Comparison of ENCODE assay signal across 11 cellular contexts in genomic region chr7:92785923-92786322, GRCh38. TPM values are rescaled to one million over a fixed set of nuclear protein-coding genes. Genes with fewer than 3 reads are reported as not detected.
DNase-seq lines count a peak whose midpoint lies in the region; ATAC-seq and TF ChIP-seq lines count a peak whose summit lies in the region.
"Had no signal": no experiment of that assay in that cellular context is flagged by ENCODE, and none has a peak within 500 bp of the region (broad histone marks: within the 10 kb centered on the region; RNA-seq: fewer than 3 reads in every experiment).

No MANE protein-coding gene starts in this region.

- TF ChIP-seq CTCF in RWPE2 (IDR thresholded peaks at IDR 0.05; ENCODE audit: poor library complexity, severe bottlenecking): no peak
- no peak for TF ChIP-seq CTCF in parathyroid adenoma (IDR thresholded peaks at IDR 0.05)

- H3K4me3 ChIP-seq in GM23248 (peak overlapping the region; percentile 17; the same call in 1 of the 2 replicates), RWPE2 (ENCODE audit: severe bottlenecking) (no peak overlapping the region), parathyroid adenoma (ENCODE audit: low read depth, low read length) (no peak overlapping the region)

- WGBS in GM23248 (ENCODE audit: low coverage in 1 of 2, low lambda C conversion rate in 2 of 2, missing lambda C conversion rate in 2 of 2), 2 experiments: 32 to 39% methylated on average over 3 of the region's 3 CpGs

- peak; percentile 85 for DNase-seq in GM23248
- no peak for DNase-seq in RWPE2 (ENCODE audit: low spot score)
- peak; percentile 48 for DNase-seq in fibroblast of gingiva (ENCODE audit: low read depth)
- DNase-seq in activated naive CD4-positive, alpha-beta T cell treated with Interleukin-2 at 50 U/mL for 16 hours: no peak
- no peak for DNase-seq in hepatic stellate cell (ENCODE audit: low spot score)
- DNase-seq: hypothalamus, NCI-H2029 had no signal

- no peaks in the 10 kb centered on the region for H3K9me2 ChIP-seq in GM23248 (ENCODE audit: insufficient read depth)

- no peak overlapping the region for H2AFZ ChIP-seq in GM23248
- peak overlapping the region; percentile 9 for H2AFZ ChIP-seq in parathyroid adenoma

- H3K9me3 ChIP-seq in GM23248 (ENCODE audit: low read depth): no peaks in the 10 kb centered on the region
- H3K9me3 ChIP-seq in RWPE2 (ENCODE audit: severe bottlenecking): peaks cover 7% of the 10 kb centered on the region
- no peaks in the 10 kb centered on the region for H3K9me3 ChIP-seq in parathyroid adenoma (ENCODE audit: control insufficient read depth, low read length)

- H3K9ac ChIP-seq in GM23248: peak overlapping the region; percentile 22
- H3K9ac ChIP-seq in parathyroid adenoma: no peak overlapping the region

- ATAC-seq in RWPE2 (ENCODE audit: low read depth) (peak; percentile 84), HG03175 (IDR thresholded peaks at IDR 0.05; ENCODE audit: unreplicated experiment) (no peak), GM18861 (IDR thresholded peaks at IDR 0.05; ENCODE audit: unreplicated experiment) (no peak)
- ATAC-seq: stimulated activated memory B cell treated with anti-CD40 and anti-IgM and Interleukin-4, amounts not matched to agents 10 μg/mL and 1 μg/mL and 100 μg/mL, for 72 hours had no signal

- H3K4me1 ChIP-seq in GM23248 (ENCODE audit: insufficient read depth): peaks cover 34% of the 10 kb centered on the region
- H3K4me1 ChIP-seq in RWPE2 (ENCODE audit: insufficient read depth, poor library complexity, severe bottlenecking): peaks cover 35% of the 10 kb centered on the region
- H3K4me1 ChIP-seq in parathyroid adenoma: peaks cover 10% of the 10 kb centered on the region

- peak overlapping the region; percentile 13 for H3K4me2 ChIP-seq in GM23248 (ENCODE audit: unreplicated experiment)
- no peak overlapping the region for H3K4me2 ChIP-seq in parathyroid adenoma (ENCODE audit: low read length)

- H3F3A ChIP-seq in GM23248 (ENCODE audit: insufficient read depth): peaks cover 47% of the 10 kb centered on the region

- in situ Hi-C loops in GM23248 (cut with MboI): no loop called here

- no peaks in the 10 kb centered on the region for H4K20me1 ChIP-seq in GM23248 (ENCODE audit: insufficient read depth)

- H3K36me3 ChIP-seq in GM23248 (ENCODE audit: low read depth) (peaks cover 14% of the 10 kb centered on the region; the same call in 1 of the 2 replicates), RWPE2 (ENCODE audit: low read depth) (peaks cover 33% of the 10 kb centered on the region), parathyroid adenoma (ENCODE audit: control insufficient read depth, insufficient read depth, low read length) (no peaks in the 10 kb centered on the region)

- no peaks in the 10 kb centered on the region for H3K27me3 ChIP-seq in GM23248 (replicated peaks; ENCODE audit: insufficient read depth)
- no peaks in the 10 kb centered on the region for H3K27me3 ChIP-seq in RWPE2 (ENCODE audit: insufficient read depth, poor library complexity, severe bottlenecking)
- H3K27me3 ChIP-seq in parathyroid adenoma (ENCODE audit: control insufficient read depth, insufficient read depth, low read length): no peaks in the 10 kb centered on the region

- H3K79me2 ChIP-seq in GM23248 (ENCODE audit: insufficient read depth) (peaks cover 99% of the 10 kb centered on the region), parathyroid adenoma (peaks cover 40% of the 10 kb centered on the region)

- peak overlapping the region; percentile 36 for H3K27ac ChIP-seq in GM23248
- H3K27ac ChIP-seq in RWPE2 (ENCODE audit: poor library complexity, severe bottlenecking): peak overlapping the region; percentile 39
- H3K27ac ChIP-seq in parathyroid adenoma: peak overlapping the region; percentile 49

RNA-seq across cellular contexts. Expression of gene CDK6, which starts 50.5 kb away (rescaled TPM):
- total RNA-seq in GM23248 (2014; rRNA removed; shearing (Covaris generic)): 61.5 and 77.0 TPM in 2 replicates
- 16.1 and 17.8 TPM in 2 replicates for polyA plus RNA-seq in GM23248 (2016; fragmentation: Nextera tagmentation; extraction: Ambion mirVana)

Comparison
In these comparisons a context has a peak if more than half of its experiments do, and no peak if none do; other contexts are left out.
1. DNase-seq: peak in GM23248 (single experiment) and fibroblast of gingiva (single experiment); none in RWPE2 (single experiment), activated naive CD4-positive, alpha-beta T cell treated with Interleukin-2 at 50 U/mL for 16 hours (single experiment) and hepatic stellate cell (single experiment).
2. Peak in every context shown above with its lines, with median percentiles within 50 percentile points of each other: H3K27ac ChIP-seq.